Comparison of ENCODE assay signal across 10 cellular contexts in genomic region chr2:43109261-43109743, GRCh38.
DNase-seq lines count a peak whose midpoint lies in the region; ATAC-seq and TF ChIP-seq lines count a peak whose summit lies in the region.
"Had no signal": no experiment of that assay in that cellular context is flagged by ENCODE, and none has a peak within 500 bp of the region (broad histone marks: within the 10 kb centered on the region; RNA-seq: fewer than 3 reads in every experiment).

No MANE protein-coding gene starts in this region.

- H3K27ac ChIP-seq in gastroesophageal sphincter (peak overlapping the region in 3 of 4 donors; percentile 29 to 92 (median 90)), neutrophil (peak overlapping the region; percentile 95)

- H3K4me1 ChIP-seq in gastroesophageal sphincter = peaks cover 0 to 64% (median 26%) of the 10 kb centered on the region in 3 donors
- H3K4me1 ChIP-seq in neutrophil (ENCODE audit: control insufficient read depth in 1 of 2, insufficient read depth in 1 of 2, low read depth in 1 of 2, low read length in 1 of 2) = peaks cover 71 to 80% of the 10 kb centered on the region in 2 experiments

- no peak for TF ChIP-seq EP300 in gastroesophageal sphincter (IDR thresholded peaks at IDR 0.05)

- H3K36me3 ChIP-seq in gastroesophageal sphincter = no peaks in the 10 kb centered on the region
- H3K36me3 ChIP-seq in neutrophil = no peaks in the 10 kb centered on the region

- TF ChIP-seq POLR2A in gastroesophageal sphincter (IDR thresholded peaks at IDR 0.05) = no peak

- H3K4me3 ChIP-seq in gastroesophageal sphincter (no peak overlapping the region), neutrophil (ENCODE audit: low read depth in 1 of 2, low read length in 1 of 2) (peak overlapping the region; percentile 10 to 46)

- 77 to 92% methylated on average over 2 of the region's 2 CpGs for WGBS in gastroesophageal sphincter (ENCODE audit: low coverage in 1 of 2), 2 donors

- DNase-seq in Ammon's horn (ENCODE audit: low spot score) (peak; percentile 61), NOMO-1 treated with dmso at 0.1 percent for 144 hours (lab: John Stamatoyannopoulos, UW; ENCODE audit: unreplicated experiment) (peak; percentile 90), NCI-H2029 (lab: John Stamatoyannopoulos, UW) (no peak), UCSD-AML1 (lab: John Stamatoyannopoulos, UW; ENCODE audit: unreplicated experiment) (no peak)
- DNase-seq: activated CD4-positive, alpha-beta T cell treated with anti-CD3 and anti-CD28 coated beads for 1 hour had no signal

- ATAC-seq in gastroesophageal sphincter = peak; percentile 5
- no peak for ATAC-seq in HG02623 (IDR thresholded peaks at IDR 0.05; ENCODE audit: unreplicated experiment)
- ATAC-seq in HG03045 (IDR thresholded peaks at IDR 0.05; ENCODE audit: unreplicated experiment) = no peak
- ATAC-seq: activated T-helper 17 cell treated with anti-CD3 and anti-CD28 coated beads, Interleukin-2, amount 50 U/mL, for 72 hours had no signal

- H3K9me3 ChIP-seq in gastroesophageal sphincter = no peaks in the 10 kb centered on the region
- H3K9me3 ChIP-seq in neutrophil = no peaks in the 10 kb centered on the region

- TF ChIP-seq CTCF in gastroesophageal sphincter (IDR thresholded peaks at IDR 0.05) (no peak), neutrophil (IDR thresholded peaks at IDR 0.05) (no peak)

- H3K27me3 ChIP-seq in gastroesophageal sphincter (no peaks in the 10 kb centered on the region), neutrophil (no peaks in the 10 kb centered on the region)

Comparison
In these comparisons a context has a peak if more than half of its experiments do, and no peak if none do; other contexts are left out.
1. DNase-seq: peak in Ammon's horn (single experiment) and NOMO-1 treated with dmso at 0.1 percent for 144 hours (single experiment); none in NCI-H2029 (single experiment) and UCSD-AML1 (single experiment).
2. H3K4me3 ChIP-seq: peak in neutrophil (2 of 2); none in gastroesophageal sphincter (0 of 2).